In genomic region chr12:93365616-93366015, GRCh38 we compare ENCODE assay signal across 17 cellular contexts. TPM values are rescaled to one million over a fixed set of nuclear protein-coding genes. Genes with fewer than 3 reads are reported as not detected.
DNase-seq lines count a peak whose midpoint lies in the region; FAIRE-seq and TF ChIP-seq lines count a peak whose summit lies in the region.
"Had no signal": no experiment of that assay in that cellular context is flagged by ENCODE, and none has a peak within 500 bp of the region (broad histone marks: within the 10 kb centered on the region; RNA-seq: fewer than 3 reads in every experiment).

No MANE protein-coding gene starts in this region.

- POLR2A ChIA-PET in endothelial cell of umbilical vein (lab: Charles Lee): no interaction called here

- H3K27ac ChIP-seq in GM23248 (no peak overlapping the region), endothelial cell of umbilical vein (ENCODE audit: insufficient read depth, low read depth, low read length) (peak overlapping the region; percentile 38), osteoblast (ENCODE audit: low read depth, low read length) (no peak overlapping the region), thyroid gland (no peak overlapping the region), spleen (no peak overlapping the region)
- H3K27ac ChIP-seq: BLaER1 had no signal

- peaks cover 14% of the 10 kb centered on the region for H3K4me1 ChIP-seq in GM23248 (ENCODE audit: insufficient read depth)
- H3K4me1 ChIP-seq in endothelial cell of umbilical vein (ENCODE audit: control insufficient read depth, extremely low read depth, insufficient read depth, low read length): peaks cover 10% of the 10 kb centered on the region
- peaks cover 14% of the 10 kb centered on the region for H3K4me1 ChIP-seq in osteoblast (ENCODE audit: insufficient read depth, low read length)
- peaks cover 22 to 37% of the 10 kb centered on the region in 2 donors for H3K4me1 ChIP-seq in thyroid gland
- peaks cover 0 to 11% (median 1%) of the 10 kb centered on the region in 6 donors for H3K4me1 ChIP-seq in spleen

- no TSS peak for BruUV-seq in endothelial cell of umbilical vein (replicated peaks; lab: Mats Ljungman, UMichigan)

- H3K36me3 ChIP-seq in GM23248 (ENCODE audit: low read depth) (no peaks in the 10 kb centered on the region), endothelial cell of umbilical vein (ENCODE audit: control insufficient read depth in 2 of 2, extremely low read depth in 1 of 2, insufficient read depth in 2 of 2, low read length in 2 of 2) (no peaks in the 10 kb centered on the region), osteoblast (ENCODE audit: insufficient read depth, low read length) (no peaks in the 10 kb centered on the region), thyroid gland (no peaks in the 10 kb centered on the region), spleen (no peaks in the 10 kb centered on the region)
- H3K36me3 ChIP-seq: BLaER1 had no signal

- no peaks in the 10 kb centered on the region for H3K79me2 ChIP-seq in GM23248 (ENCODE audit: insufficient read depth)
- H3K79me2 ChIP-seq in endothelial cell of umbilical vein (ENCODE audit: control insufficient read depth, insufficient read depth, low read length): no peaks in the 10 kb centered on the region
- no peaks in the 10 kb centered on the region for H3K79me2 ChIP-seq in osteoblast (ENCODE audit: insufficient read depth, low read length)

- H3K27me3 ChIP-seq in GM23248 (replicated peaks; ENCODE audit: insufficient read depth) (no peaks in the 10 kb centered on the region), endothelial cell of umbilical vein (ENCODE audit: control insufficient read depth in 2 of 2, insufficient read depth in 2 of 2, low read length in 2 of 2) (no peaks in the 10 kb centered on the region), osteoblast (ENCODE audit: insufficient read depth, low read length) (no peaks in the 10 kb centered on the region), thyroid gland (no peaks in the 10 kb centered on the region), spleen (replicated peaks in 1 of 7) (peaks cover 0 to 4% (median 0%) of the 10 kb centered on the region in 7 donors)
- H3K27me3 ChIP-seq: BLaER1 had no signal

- peak overlapping the region; percentile 11; the same call in 1 of the 2 replicates for H2AFZ ChIP-seq in GM23248
- H2AFZ ChIP-seq in endothelial cell of umbilical vein (ENCODE audit: low read depth, low read length): peak overlapping the region; percentile 9
- peak overlapping the region; percentile 2 for H2AFZ ChIP-seq in osteoblast (ENCODE audit: low read length)

- H4K20me1 ChIP-seq in GM23248 (ENCODE audit: insufficient read depth) (no peaks in the 10 kb centered on the region), endothelial cell of umbilical vein (replicated peaks; ENCODE audit: control insufficient read depth, extremely low read depth, insufficient read depth, low read length) (no peaks in the 10 kb centered on the region), osteoblast (ENCODE audit: insufficient read depth, low read length) (no peaks in the 10 kb centered on the region)
- H4K20me1 ChIP-seq: BLaER1 had no signal

- H3K9ac ChIP-seq in GM23248: no peak overlapping the region
- H3K9ac ChIP-seq in endothelial cell of umbilical vein (replicated peaks; ENCODE audit: extremely low read depth, insufficient read depth, low read length): no peak overlapping the region
- H3K9ac ChIP-seq: BLaER1 had no signal

- H3K9me3 ChIP-seq in GM23248 (ENCODE audit: low read depth) (no peaks in the 10 kb centered on the region), endothelial cell of umbilical vein (replicated peaks; ENCODE audit: control insufficient read depth, insufficient read depth, low read length) (no peaks in the 10 kb centered on the region), osteoblast (ENCODE audit: low read depth, low read length) (no peaks in the 10 kb centered on the region), thyroid gland (no peaks in the 10 kb centered on the region), spleen (no peaks in the 10 kb centered on the region)
- H3K9me3 ChIP-seq: BLaER1 had no signal

- in situ Hi-C loops in GM23248 (cut with MboI) (no loop called here), astrocyte of the spinal cord (cut with HindIII; ENCODE audit: low sequenced_read_pairs) (no loop called here)

- dilution Hi-C loops in endothelial cell of umbilical vein (cut with MboI; ENCODE audit: extremely low pct_ligation_motif_present, low sequenced_read_pairs): no loop called here

- H3K4me3 ChIP-seq in GM23248: no peak overlapping the region
- no peak overlapping the region for H3K4me3 ChIP-seq in astrocyte of the spinal cord (ENCODE audit: low read depth, low read length)
- no peak overlapping the region for H3K4me3 ChIP-seq in endothelial cell of umbilical vein (replicated peaks in 1 of 3; ENCODE audit: insufficient read depth in 1 of 3, low read depth in 1 of 3, low read length in 3 of 3)
- no peak overlapping the region for H3K4me3 ChIP-seq in osteoblast (ENCODE audit: insufficient read depth, low read length)
- no peak overlapping the region for H3K4me3 ChIP-seq in thyroid gland (replicated peaks in 1 of 3)
- H3K4me3 ChIP-seq in spleen: no peak overlapping the region
- H3K4me3 ChIP-seq: BLaER1 had no signal

- no peak for TF ChIP-seq CTCF in astrocyte of the spinal cord (IDR thresholded peaks at IDR 0.05; ENCODE audit: low read depth, low read length)
- TF ChIP-seq CTCF in endothelial cell of umbilical vein (IDR thresholded peaks at IDR 0.05; ENCODE audit: extremely low read depth in 1 of 2, insufficient read depth in 1 of 2, low read depth in 1 of 2, low read length in 2 of 2): no peak
- TF ChIP-seq CTCF in osteoblast (IDR thresholded peaks at IDR 0.05; ENCODE audit: extremely low read depth, low read depth, low read length): no peak
- no peak for TF ChIP-seq CTCF in thyroid gland (IDR thresholded peaks at IDR 0.05)
- TF ChIP-seq CTCF in spleen (IDR thresholded peaks at IDR 0.05 in 8 of 11, conservative IDR thresholded peaks at IDR 0.05 in 3 of 11): no peak

- H3K4me2 ChIP-seq in GM23248 (ENCODE audit: unreplicated experiment) (no peak overlapping the region), endothelial cell of umbilical vein (ENCODE audit: insufficient read depth, low read length) (peak overlapping the region; percentile 63), osteoblast (ENCODE audit: insufficient read depth, low read length) (no peak overlapping the region)
- H3K4me2 ChIP-seq: BLaER1 had no signal

- CTCF ChIA-PET in endothelial cell of umbilical vein (lab: Charles Lee): interaction anchor here (2.1 kb wide), 1 partner anchor 9 kb away, joined by 8 read pairs; no protein-coding TSS in a partner anchor

- peak; percentile 53 for FAIRE-seq in endothelial cell of umbilical vein (lab: Jason Lieb, UNC)
- FAIRE-seq: G401.6, GM12891, GM19239, HepG2 had no signal

- TF ChIP-seq POLR2A in endothelial cell of umbilical vein (IDR thresholded peaks at IDR 0.05; ENCODE audit: low read depth, low read length) (no peak), thyroid gland (IDR thresholded peaks at IDR 0.05) (no peak), spleen (IDR thresholded peaks at IDR 0.05) (no peak)

- intact Hi-C loops in endothelial cell of umbilical vein (cut with micrococcal nuclease) (no loop called here), thyroid gland (cut with DNase I) (no loop called here), spleen (cut with DNase I; ENCODE audit: low total_unique reads) (no loop called here)

- DNase-seq in GM23248 (no peak), astrocyte of the spinal cord (ENCODE audit: low read depth, low spot score) (peak; percentile 20), endothelial cell of umbilical vein (ENCODE audit: low read depth, low spot score) (peak; percentile 86), osteoblast (ENCODE audit: insufficient read length, low spot score, missing footprints) (no peak), DMS79 treated with DMSO at 0.1 percent for 48 hours (lab: John Stamatoyannopoulos, UW) (no peak), thyroid gland (no peak), COLO829 (ENCODE audit: low spot score) (no peak), spleen (no peak)
- DNase-seq: 8988T; Calu3; CD4-positive, alpha-beta memory T cell; HCEC 1CT had no signal

- peaks cover 12% of the 10 kb centered on the region for H3F3A ChIP-seq in GM23248 (ENCODE audit: insufficient read depth)

- no peaks in the 10 kb centered on the region for H3K9me1 ChIP-seq in endothelial cell of umbilical vein (replicated peaks; ENCODE audit: control insufficient read depth, extremely low read depth, insufficient read depth, low read length)

- WGBS in GM23248 (ENCODE audit: low coverage in 1 of 2, low lambda C conversion rate in 2 of 2, missing lambda C conversion rate in 2 of 2), 2 experiments: 45 to 66% methylated on average over 3 of the region's 3 CpGs
- 81 to 84% methylated on average over 3 of the region's 3 CpGs for WGBS in thyroid gland, 2 donors
- 77 to 91% (median 84%) methylated on average over 3 of the region's 3 CpGs for WGBS in spleen, 5 donors

- no peaks in the 10 kb centered on the region for H3K9me2 ChIP-seq in GM23248 (ENCODE audit: insufficient read depth)

TF ChIP-seq in endothelial cell of umbilical vein, 7 proteins besides CTCF, POLR2A, EP300 and RAD21 (continues in another document):
- TF ChIP-seq GATA2 (IDR thresholded peaks at IDR 0.05; ENCODE audit: insufficient read depth, insufficient read length, low read depth, low read length): no peak
- no peak for TF ChIP-seq FOS (IDR thresholded peaks at IDR 0.05; ENCODE audit: borderline replicate concordance, insufficient read depth, low read length)
- TF ChIP-seq, protein P1, sequence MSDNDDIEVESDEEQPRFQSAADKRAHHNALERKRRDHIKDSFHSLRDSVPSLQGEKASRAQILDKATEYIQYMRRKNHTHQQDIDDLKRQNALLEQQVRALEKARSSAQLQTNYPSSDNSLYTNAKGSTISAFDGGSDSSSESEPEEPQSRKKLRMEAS (IDR thresholded peaks at IDR 0.05; ENCODE audit: insufficient read depth, insufficient read length): no peak
- no peak for TF ChIP-seq EZH2 (IDR thresholded peaks at IDR 0.05; ENCODE audit: borderline replicate concordance, low read depth, low read length, severe bottlenecking)
- TF ChIP-seq POLR2AphosphoS5 (IDR thresholded peaks at IDR 0.05; ENCODE audit: insufficient read depth, low read depth, low read length): no peak

RNA-seq across cellular contexts. Expression of gene NUDT4, which starts 12.1 kb away (rescaled TPM):
- total RNA-seq in GM23248 (2014; rRNA removed; shearing (Covaris generic)): 42.9 and 47.8 TPM in 2 replicates
- polyA plus RNA-seq in GM23248 (2016; fragmentation: Nextera tagmentation; extraction: Ambion mirVana) (36.7 and 37.2 TPM in 2 replicates), endothelial cell of umbilical vein (66.2 and 76.0 TPM in 2 replicates), spleen (10 to 100 TPM; 14.9 to 27.5 (median 22.2) TPM)
- total RNA-seq in endothelial cell of umbilical vein (161 and 166 TPM in 2 replicates), osteoblast (138 and 145 TPM in 2 replicates), thyroid gland (100 to 1,000 TPM; 102 to 125 (median 110) TPM), spleen (10 to 100 TPM; 36.8 to 59.3 (median 43.9) TPM)
- polyA plus RNA-seq in endothelial cell of umbilical vein (2011; cell fraction: cytosol; rRNA removed): 82.8 and 85.2 TPM in 2 replicates
- 50.9 and 85.5 TPM in 2 replicates for polyA plus RNA-seq in endothelial cell of umbilical vein (2011; cell fraction: nucleus; rRNA removed)
- 143 and 158 TPM in 2 replicates for polyA plus RNA-seq in endothelial cell of umbilical vein (2012)
- polyA minus RNA-seq in endothelial cell of umbilical vein: 77.6 and 95.0 TPM in 2 replicates
- polyA minus RNA-seq in endothelial cell of umbilical vein (2011; cell fraction: cytosol; rRNA and poly(A)+ RNA removed): 19.4 TPM
- 96.4 and 139 TPM in 2 replicates for polyA minus RNA-seq in endothelial cell of umbilical vein (2011; cell fraction: nucleus; rRNA and poly(A)+ RNA removed)

Comparison
In these comparisons a context has a peak if more than half of its experiments do, and no peak if none do; other contexts are left out.
1. DNase-seq: peak in astrocyte of the spinal cord (single experiment) and endothelial cell of umbilical vein (single experiment); none in GM23248 (single experiment), osteoblast (single experiment), DMS79 treated with DMSO at 0.1 percent for 48 hours (single experiment), thyroid gland (0 of 2), COLO829 (single experiment) and spleen (single experiment).
2. Peak in every context shown above with its lines, with median percentiles within 50 percentile points of each other: H2AFZ ChIP-seq.